Comparison of ENCODE assay signal across 19 cellular contexts in the genomic region with DNA sequence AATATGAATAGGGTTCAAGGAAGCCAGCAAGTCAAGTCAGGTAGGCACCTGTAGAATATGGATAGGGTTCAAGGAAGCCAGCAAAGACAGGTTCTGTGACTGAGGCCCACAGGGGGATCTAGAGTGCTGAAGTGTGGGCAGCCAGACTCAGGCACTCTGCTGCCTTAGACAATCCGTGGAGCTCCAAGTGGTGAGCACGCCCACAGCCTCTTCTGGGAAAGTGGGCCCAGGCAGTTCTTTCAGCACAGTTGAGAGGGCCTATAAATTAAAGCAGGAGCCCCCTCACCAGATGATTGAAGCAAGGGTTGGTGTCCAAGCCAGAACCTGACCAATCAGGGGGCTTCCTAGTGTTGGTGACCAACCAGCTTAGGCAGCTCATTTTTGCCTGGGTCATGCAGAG. TPM values are rescaled to one million over a fixed set of nuclear protein-coding genes. Genes with fewer than 3 reads are reported as not detected.
DNase-seq lines count a peak whose midpoint lies in the region; FAIRE-seq and TF ChIP-seq lines count a peak whose summit lies in the region.
"Had no signal": no experiment of that assay in that cellular context is flagged by ENCODE, and none has a peak within 500 bp of the region (broad histone marks: within the 10 kb centered on the region; RNA-seq: fewer than 3 reads in every experiment).

No MANE protein-coding gene starts in this region.

- no peak overlapping the region for H3K27ac ChIP-seq in vagina
- H3K27ac ChIP-seq: GM23248 had no signal

- H3K4me3 Mint-ChIP-seq in osteocyte (ENCODE audit: unreplicated experiment) = no peak overlapping the region
- H3K4me3 Mint-ChIP-seq: CD4-positive, alpha-beta memory T cell had no signal

- peaks cover 15% of the 10 kb centered on the region for H3K4me1 Mint-ChIP-seq in osteocyte (ENCODE audit: unreplicated experiment)
- H3K4me1 Mint-ChIP-seq: CD4-positive, alpha-beta memory T cell had no signal

- peaks cover 6% of the 10 kb centered on the region for H3K27me3 Mint-ChIP-seq in osteocyte (ENCODE audit: unreplicated experiment)

- H3K27me3 ChIP-seq in bronchial epithelial cell (ENCODE audit: control insufficient read depth, insufficient read depth, low read length) (peaks cover 3% of the 10 kb centered on the region), vagina (no peaks in the 10 kb centered on the region)

- intact Hi-C loops in vagina (cut with DNase I) = no loop called here

- peak; percentile 23 for FAIRE-seq in bronchial epithelial cell (lab: Jason Lieb, UNC)
- FAIRE-seq: GM19239, H1 had no signal

- H3K4me3 ChIP-seq in bronchial epithelial cell (ENCODE audit: low read depth, low read length) (no peak overlapping the region), vagina (no peak overlapping the region)
- H3K4me3 ChIP-seq: GM23248 had no signal

- no peak for DNase-seq in bronchial epithelial cell (ENCODE audit: low read depth)
- peak; percentile 45 for DNase-seq in mesenteric fat pad (ENCODE audit: low spot score)
- peak; percentile 46 for DNase-seq in osteocyte (ENCODE audit: extremely low spot score, unreplicated experiment)
- DNase-seq in vagina (ENCODE audit: extremely low spot score in 2 of 2) = peak; percentile 4 to 44
- no peak for DNase-seq in NCI-H187 treated with DMSO at 0.1 percent for 48 hours (lab: John Stamatoyannopoulos, UW)
- DNase-seq in NK-92 treated with Interleukin-12 subunit alpha and Interleukin-12 subunit beta, amount 100 ng/mL, for 24 hours (lab: John Stamatoyannopoulos, UW) = no peak
- no peak for DNase-seq in GM03348 (ENCODE audit: low spot score)
- DNase-seq: C1 segment of cervical spinal cord; Calu3; CD4-positive, alpha-beta memory T cell; COR-L47; DMS53; DMS79 treated with DMSO at 0.1 percent for 48 hours; GF-D8; GM23248; H7; HCEC 1CT had no signal

- H3K27ac Mint-ChIP-seq in osteocyte (ENCODE audit: unreplicated experiment) = no peak overlapping the region
- H3K27ac Mint-ChIP-seq: CD4-positive, alpha-beta memory T cell had no signal

- no peaks in the 10 kb centered on the region for H3K4me1 ChIP-seq in vagina

- TF ChIP-seq CTCF in bronchial epithelial cell (IDR thresholded peaks at IDR 0.05; ENCODE audit: insufficient read depth, low read length, severe bottlenecking) (no peak), osteocyte (IDR thresholded peaks at IDR 0.05) (no peak), vagina (IDR thresholded peaks at IDR 0.05) (no peak)

- TF ChIP-seq POLR2A in vagina (IDR thresholded peaks at IDR 0.05) = no peak

- H3K36me3 Mint-ChIP-seq in osteocyte (ENCODE audit: unreplicated experiment) = no peaks in the 10 kb centered on the region
- H3K36me3 Mint-ChIP-seq: CD4-positive, alpha-beta memory T cell had no signal

- H3K9me3 Mint-ChIP-seq in osteocyte (ENCODE audit: unreplicated experiment) = peaks cover 5% of the 10 kb centered on the region
- H3K9me3 Mint-ChIP-seq: CD4-positive, alpha-beta memory T cell had no signal

- H3K36me3 ChIP-seq in bronchial epithelial cell (ENCODE audit: control insufficient read depth, insufficient read depth, low read length) = no peaks in the 10 kb centered on the region
- no peaks in the 10 kb centered on the region for H3K36me3 ChIP-seq in vagina

- H3K9me3 ChIP-seq in vagina = no peaks in the 10 kb centered on the region

RNA-seq across cellular contexts. Expression of a gene that starts 51.0 kb away (rescaled TPM):
- 42.6 and 44.2 TPM in 2 replicates for total RNA-seq in bronchial epithelial cell
- 92.6 TPM for total RNA-seq in mesenteric fat pad
- 155 and 159 TPM in 2 replicates for total RNA-seq in osteocyte
- 55.2 TPM for total RNA-seq in vagina

Comparison
In these comparisons a context has a peak if more than half of its experiments do, and no peak if none do; other contexts are left out.
1. DNase-seq: peak in mesenteric fat pad (single experiment), osteocyte (single experiment) and vagina (2 of 2); none in bronchial epithelial cell (single experiment), NCI-H187 treated with DMSO at 0.1 percent for 48 hours (single experiment), NK-92 treated with Interleukin-12 subunit alpha and Interleukin-12 subunit beta, amount 100 ng/mL, for 24 hours (single experiment) and GM03348 (single experiment).